ENCODE assay signal across 10 cellular contexts in the genomic region with DNA sequence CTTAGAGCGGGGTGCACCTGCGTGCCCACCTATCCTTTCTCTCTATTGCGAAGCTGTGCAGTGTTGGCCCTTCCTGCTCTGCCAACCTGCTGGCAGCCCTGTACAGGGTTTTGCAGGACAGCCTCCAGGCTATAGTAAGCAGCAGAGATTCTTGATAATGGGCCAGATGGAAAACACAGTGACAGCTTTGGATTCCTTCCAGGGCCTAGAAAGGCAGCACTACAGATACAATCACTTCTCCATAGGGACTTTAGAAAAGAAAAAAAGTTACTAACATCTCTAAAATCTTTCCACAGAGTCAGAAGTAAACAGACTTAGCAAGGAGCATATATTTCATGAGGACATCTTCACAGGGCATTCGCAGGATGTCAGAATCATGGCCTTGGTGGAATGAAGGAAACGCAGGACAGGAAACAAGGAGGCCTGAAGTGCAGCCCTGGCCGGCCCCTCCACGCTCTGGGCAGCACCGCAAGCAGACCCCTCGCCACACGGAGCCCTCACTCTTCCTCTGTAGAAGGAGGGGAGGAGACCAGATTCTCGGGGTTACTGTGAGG.
DNase-seq lines count a peak whose midpoint lies in the region; ATAC-seq and TF ChIP-seq lines count a peak whose summit lies in the region.
"Had no signal": no experiment of that assay in that cellular context is flagged by ENCODE, and none has a peak within 500 bp of the region (broad histone marks: within the 10 kb centered on the region; RNA-seq: fewer than 3 reads in every experiment).

No MANE protein-coding gene starts in this region.

- intact Hi-C loops in adrenal gland (cut with DNase I): no loop called here
- intact Hi-C loops in heart left ventricle (cut with DNase I): loop anchor here in 1 of 10 donors (5.0 kb wide), 1 partner anchor 172 kb away; a partner anchor contains a TSS
- intact Hi-C loops in sigmoid colon (cut with DNase I): no loop called here
- intact Hi-C loops in posterior vena cava (cut with DNase I): loop anchor here in 1 of 2 donors (5.0 kb wide), 2 partner anchors 82 to 172 kb away; a partner anchor contains a TSS

- no peak for TF ChIP-seq CTCF in adrenal gland (IDR thresholded peaks at IDR 0.05)
- TF ChIP-seq CTCF in heart left ventricle (IDR thresholded peaks at IDR 0.05): no peak
- TF ChIP-seq CTCF in sigmoid colon (IDR thresholded peaks at IDR 0.05): no peak

- H3K4me1 ChIP-seq in adrenal gland (replicated peaks in 1 of 2) (peaks cover 8 to 19% of the 10 kb centered on the region in 2 donors), heart left ventricle (peaks cover 0 to 59% (median 21%) of the 10 kb centered on the region in 12 donors), sigmoid colon (peaks cover 0 to 73% (median 69%) of the 10 kb centered on the region in 4 donors)

- TF ChIP-seq POLR2A in adrenal gland (IDR thresholded peaks at IDR 0.05) (no peak), heart left ventricle (IDR thresholded peaks at IDR 0.05) (no peak), sigmoid colon (IDR thresholded peaks at IDR 0.05) (no peak)

- H3K27ac ChIP-seq in adrenal gland: peak overlapping the region in 1 of 5 donors; percentile 56
- peak overlapping the region in 6 of 12 donors; percentile 14 to 67 (median 32) for H3K27ac ChIP-seq in heart left ventricle
- H3K27ac ChIP-seq in sigmoid colon: peak overlapping the region; percentile 76 to 83 (median 80)

- WGBS in adrenal gland, 4 donors: 23 to 43% (median 33%) methylated on average over 11 of the region's 11 CpGs
- 13 to 24% (median 19%) methylated on average over 11 of the region's 11 CpGs for WGBS in heart left ventricle, 4 donors
- 64 to 75% methylated on average over 11 of the region's 11 CpGs for WGBS in sigmoid colon, 2 donors

- H3K4me3 ChIP-seq in adrenal gland (no peak overlapping the region), heart left ventricle (no peak overlapping the region), sigmoid colon (no peak overlapping the region)

- peak; percentile 83 to 95 (median 89) for ATAC-seq in heart left ventricle
- no peak for ATAC-seq in GM21737 (IDR thresholded peaks at IDR 0.05; ENCODE audit: unreplicated experiment)
- ATAC-seq in HG02588 (IDR thresholded peaks at IDR 0.05; ENCODE audit: unreplicated experiment): no peak

- no peaks in the 10 kb centered on the region for H3K9me3 ChIP-seq in adrenal gland (replicated peaks in 1 of 3)
- H3K9me3 ChIP-seq in heart left ventricle: no peaks in the 10 kb centered on the region
- H3K9me3 ChIP-seq in sigmoid colon: no peaks in the 10 kb centered on the region

- H3K36me3 ChIP-seq in adrenal gland (replicated peaks in 1 of 2) (no peaks in the 10 kb centered on the region), heart left ventricle (no peaks in the 10 kb centered on the region), sigmoid colon (no peaks in the 10 kb centered on the region)

- DNase-seq in Daoy (ENCODE audit: low read depth) (peak; percentile 52), adrenal gland (peak; percentile 49 to 83 (median 60)), heart left ventricle (peak in 4 of 5 donors; percentile 39 to 63 (median 48)), sigmoid colon (peak; percentile 89), posterior vena cava (ENCODE audit: low spot score) (no peak), C1 segment of cervical spinal cord (lab: John Stamatoyannopoulos, UW) (no peak)
- DNase-seq: GDM1, MV-4-11 had no signal

- TF ChIP-seq EP300 in sigmoid colon (IDR thresholded peaks at IDR 0.05): peak in 3 of 4 donors; percentile 21 to 65 (median 28)

- H3K27me3 ChIP-seq in adrenal gland (no peaks in the 10 kb centered on the region), heart left ventricle (no peaks in the 10 kb centered on the region), sigmoid colon (no peaks in the 10 kb centered on the region)

Comparison
In these comparisons a context has a peak if more than half of its experiments do, and no peak if none do; other contexts are left out.
1. DNase-seq: peak in Daoy (single experiment), adrenal gland (7 of 7), heart left ventricle (4 of 5) and sigmoid colon (single experiment); none in posterior vena cava (single experiment) and C1 segment of cervical spinal cord (0 of 14).
2. ATAC-seq: peak in heart left ventricle (4 of 4); none in GM21737 (single experiment) and HG02588 (single experiment).